ENCODE assay signal across 18 cellular contexts in genomic region chr16:50389900-50390896, GRCh38.
"Had no signal": no experiment of that assay in that cellular context is flagged by ENCODE, and none has a peak within 500 bp of the region (broad histone marks: within the 10 kb centered on the region; RNA-seq: fewer than 3 reads in every experiment).

No MANE protein-coding gene starts in this region.

- H3K9me3 ChIP-seq: heart left ventricle, prostate gland, sigmoid colon, testis had no signal

- H3K27ac ChIP-seq: heart left ventricle, prostate gland, sigmoid colon, testis had no signal

- H3K36me3 ChIP-seq: heart left ventricle, prostate gland, sigmoid colon had no signal

- H3K4me3 ChIP-seq: heart left ventricle, prostate gland, sigmoid colon, testis had no signal

- H3K4me1 ChIP-seq: heart left ventricle, prostate gland, sigmoid colon, testis had no signal

- DNase-seq: activated CD4-positive, alpha-beta T cell treated with anti-CD3 and anti-CD28 coated beads, Interleukin-2, amount 50 U/mL, for 4 hours; activated CD4-positive, CD25-positive, alpha-beta regulatory T cell treated with anti-CD3 and anti-CD28 coated beads, Interleukin-2, amount 50 U/mL, for 72 hours; activated gamma-delta T cell treated with Interleukin-2 at 50 U/mL for 16 hours; activated naive CD8-positive, alpha-beta T cell treated with anti-CD3 and anti-CD28 coated beads for 36 hours; activated T-cell treated with anti-CD3 and anti-CD28 coated beads, Interleukin-2, amount 50 U/mL, for 48 hours; aorta; foreskin melanocyte; heart left ventricle; left ventricle myocardium superior; midbrain; occipital lobe; sigmoid colon; stimulated activated CD4-positive, alpha-beta T cell treated with anti-CD3 and anti-CD28 coated beads, Interleukin-12 subunit alpha, Interleukin-12 subunit beta, amount 100 ng/mL, for 4 hours; stimulated activated CD4-positive, alpha-beta T cell treated with anti-CD3 and anti-CD28 coated beads, Interleukin-2, amount 100 ng/mL, for 48 hours; testis had no signal

- H3K27me3 ChIP-seq: sigmoid colon, testis had no signal

- FAIRE-seq: bronchial epithelial cell, keratinocyte had no signal
